Comparison of ENCODE assay signal across 1 cellular context in genomic region chr18:66838340-66838987, GRCh38.
TF ChIP-seq lines count a peak whose summit lies in the region.

No MANE protein-coding gene starts in this region.

TF ChIP-seq in H1, 55 proteins besides CTCF, POLR2A, EP300 and RAD21 (continued from another document):
- TF ChIP-seq POLR2AphosphoS5 (IDR thresholded peaks at IDR 0.05; ENCODE audit: low read depth, low read length) (no peak), PHF8 (conservative IDR thresholded peaks at IDR 0.05; ENCODE audit: low read depth, low read length) (no peak), EZH2 (IDR thresholded peaks at IDR 0.05; ENCODE audit: low read depth, low read length, severe bottlenecking) (no peak), CBX5 (IDR thresholded peaks at IDR 0.05; ENCODE audit: low read depth, low read length) (no peak), SRF (IDR thresholded peaks at IDR 0.05; ENCODE audit: low read depth, low read length) (no peak), CTBP2 (IDR thresholded peaks at IDR 0.05; ENCODE audit: borderline replicate concordance, insufficient read depth, insufficient read length, low read length) (no peak)
- TF ChIP-seq, protein P1, sequence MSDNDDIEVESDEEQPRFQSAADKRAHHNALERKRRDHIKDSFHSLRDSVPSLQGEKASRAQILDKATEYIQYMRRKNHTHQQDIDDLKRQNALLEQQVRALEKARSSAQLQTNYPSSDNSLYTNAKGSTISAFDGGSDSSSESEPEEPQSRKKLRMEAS (IDR thresholded peaks at IDR 0.05): no peak
